ENCODE assay signal across 2 cellular contexts in the genomic region with DNA sequence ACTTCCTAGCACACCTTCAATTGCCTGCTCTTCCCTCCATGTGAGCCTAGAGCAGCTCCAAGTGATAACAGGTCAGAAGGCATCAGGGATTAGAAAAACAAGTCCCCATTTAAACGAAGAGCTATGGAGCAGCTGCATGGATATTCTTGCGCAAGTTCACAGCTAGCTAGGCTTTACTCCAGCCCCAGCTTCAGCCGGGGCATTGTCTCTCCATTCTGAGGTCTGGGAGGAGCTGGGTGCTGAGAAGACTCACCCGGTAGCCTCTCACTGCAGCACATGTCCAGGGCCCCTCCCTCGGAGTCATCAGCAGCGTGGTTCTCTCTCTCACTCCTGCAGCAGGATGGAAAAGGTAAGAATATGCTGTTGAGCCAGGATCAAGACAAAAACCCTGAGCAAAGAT.
TF ChIP-seq lines count a peak whose summit lies in the region.

No MANE protein-coding gene starts in this region.

TF ChIP-seq in IMR-90, 13 proteins besides CTCF, POLR2A, EP300 and RAD21:
- peak; percentile 78 for TF ChIP-seq CEBPB (IDR thresholded peaks at IDR 0.05; ENCODE audit: low read depth, low read length)
- no peak for TF ChIP-seq SMC3 (IDR thresholded peaks at IDR 0.05; ENCODE audit: low read depth, low read length)
- TF ChIP-seq MXI1 (IDR thresholded peaks at IDR 0.05; ENCODE audit: borderline replicate concordance, low read depth, low read length), result no peak

TF ChIP-seq in H1, 55 proteins besides CTCF, POLR2A, EP300 and RAD21:
- TF ChIP-seq BACH1 (IDR thresholded peaks at IDR 0.05; ENCODE audit: low read length), result no peak
- TF ChIP-seq SP2 (IDR thresholded peaks at IDR 0.05; ENCODE audit: low read length), result no peak
- no peak for TF ChIP-seq CHD1 (IDR thresholded peaks at IDR 0.05; ENCODE audit: low read depth, low read length)
- no peak for TF ChIP-seq MAFK (IDR thresholded peaks at IDR 0.05; ENCODE audit: low read depth, low read length)
- no peak for TF ChIP-seq ZNF274 (IDR thresholded peaks at IDR 0.05; ENCODE audit: borderline replicate concordance, extremely low read depth, low read length)
- no peak for TF ChIP-seq NANOG (IDR thresholded peaks at IDR 0.05; ENCODE audit: insufficient read depth, low read depth, low read length, poor library complexity, severe bottlenecking)
- TF ChIP-seq KDM1A (IDR thresholded peaks at IDR 0.05; ENCODE audit: borderline replicate concordance, low read length), result no peak
- no peak for TF ChIP-seq RXRA (IDR thresholded peaks at IDR 0.05; ENCODE audit: insufficient read depth, low read depth, low read length)
- no peak for TF ChIP-seq TAF7 (optimal IDR thresholded peaks at IDR 0.05; ENCODE audit: borderline replicate concordance, low read depth, low read length)
TF ChIP-seq in H1: peak in this region for 0.
